ENCODE assay signal across 8 cellular contexts in the genomic region with DNA sequence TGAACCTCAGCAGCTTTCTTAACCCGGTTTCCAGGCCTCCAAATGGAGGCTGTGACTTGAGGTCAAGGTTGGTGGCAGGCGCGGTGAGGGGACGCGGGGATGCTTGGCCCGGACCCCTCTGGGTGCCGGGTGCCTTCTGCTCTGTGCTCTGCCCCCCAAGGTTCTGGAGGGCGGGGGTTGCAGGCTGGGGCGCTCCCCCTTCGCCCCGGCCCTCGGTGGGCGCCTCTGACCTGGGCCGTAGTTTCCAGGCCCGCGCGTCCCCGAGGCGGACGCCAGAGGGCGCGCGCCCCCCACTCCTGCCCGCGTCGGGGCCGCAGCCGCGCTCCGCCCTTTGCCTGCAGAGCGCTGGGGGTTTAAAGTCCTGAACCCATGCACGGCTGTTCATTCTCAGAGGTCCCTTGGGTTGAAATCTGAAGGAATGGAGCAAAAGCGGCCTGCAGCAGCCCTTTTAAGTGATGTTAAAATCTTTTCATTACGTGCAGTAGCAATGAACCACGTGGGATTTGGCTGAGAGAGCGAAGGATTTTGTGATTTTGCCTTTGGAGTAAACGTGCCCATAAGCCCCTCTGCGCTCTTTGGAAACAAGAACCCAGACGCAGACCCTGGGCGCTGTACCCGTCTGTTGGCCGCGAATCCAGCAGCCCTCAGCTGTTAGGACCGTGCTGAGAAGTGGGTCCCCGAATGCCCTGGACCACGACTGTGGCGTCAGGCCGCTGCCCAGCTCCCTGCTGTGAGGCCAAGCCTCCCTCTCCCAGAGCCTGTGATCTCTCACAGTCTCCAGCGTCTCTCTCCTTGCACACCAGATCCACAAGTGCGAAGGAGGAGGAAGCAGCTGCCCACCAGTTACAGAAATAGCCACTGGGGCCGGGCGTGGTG.
DNase-seq lines count a peak whose midpoint lies in the region; ATAC-seq, FAIRE-seq and TF ChIP-seq lines count a peak whose summit lies in the region.

No MANE protein-coding gene starts in this region.

- TF ChIP-seq EP300 in HepG2 (IDR thresholded peaks at IDR 0.05; ENCODE audit: low read depth in 2 of 2, low read length in 2 of 2) (no peak), HepG2 (CRISPR knock-in tag; IDR thresholded peaks at IDR 0.05; ENCODE audit: borderline replicate concordance) (no peak), transverse colon (IDR thresholded peaks at IDR 0.05; ENCODE audit: low read depth) (no peak)

- in situ Hi-C loops in HepG2 (cut with HindIII; ENCODE audit: extremely low pct_ligation_motif_present, low pct_unique_long_range_greater_than_20kb) (no loop called here), transverse colon (cut with MboI; ENCODE audit: low pct_ligation_motif_present in 1 of 4, low pct_unique_long_range_greater_than_20kb in 1 of 4, low sequenced_read_pairs in 3 of 4) (no loop called here)

- H3K9ac ChIP-seq in astrocyte (ENCODE audit: low read length) (no peak overlapping the region), HepG2 (ENCODE audit: insufficient read depth, low read depth, low read length) (no peak overlapping the region)

- no peak for ATAC-seq in CD4-positive, alpha-beta T cell (ENCODE audit: poor library complexity)
- ATAC-seq in GM18868 (IDR thresholded peaks at IDR 0.05; ENCODE audit: unreplicated experiment) (peak; percentile 85), HepG2 (peak; percentile 91)

- H3K9me3 ChIP-seq in CD4-positive, alpha-beta T cell (ENCODE audit: control insufficient read depth, low read length), result no peaks in the 10 kb centered on the region
- H3K9me3 ChIP-seq in astrocyte (ENCODE audit: insufficient read depth, low read depth, low read length), result no peaks in the 10 kb centered on the region
- H3K9me3 ChIP-seq in HepG2 (ENCODE audit: low read length), result no peaks in the 10 kb centered on the region
- no peaks in the 10 kb centered on the region for H3K9me3 ChIP-seq in transverse colon

- peaks cover 13% of the 10 kb centered on the region for H3K27me3 Mint-ChIP-seq in CD4-positive, alpha-beta T cell
- H3K27me3 Mint-ChIP-seq in astrocyte (ENCODE audit: low read depth, unreplicated experiment), result peaks cover 32% of the 10 kb centered on the region

- H3K4me1 ChIP-seq in astrocyte (ENCODE audit: insufficient read depth, low read length) (no peaks in the 10 kb centered on the region), HepG2 (ENCODE audit: insufficient read depth, low read length) (peaks cover 20% of the 10 kb centered on the region), transverse colon (peaks cover 0 to 6% (median 2%) of the 10 kb centered on the region in 4 donors)

- H3K79me2 ChIP-seq in astrocyte (ENCODE audit: insufficient read depth, low read length) (no peaks in the 10 kb centered on the region), HepG2 (ENCODE audit: insufficient read depth, low read length) (no peaks in the 10 kb centered on the region)

- no peaks in the 10 kb centered on the region for H3K27me3 ChIP-seq in CD4-positive, alpha-beta T cell (ENCODE audit: control insufficient read depth, insufficient read depth, low read length)
- no peaks in the 10 kb centered on the region for H3K27me3 ChIP-seq in astrocyte (ENCODE audit: insufficient read depth, low read length)
- H3K27me3 ChIP-seq in HepG2 (ENCODE audit: control insufficient read depth in 1 of 2, insufficient read depth in 2 of 2, low read length in 2 of 2), result no peaks in the 10 kb centered on the region
- peaks cover 16% of the 10 kb centered on the region for H3K27me3 ChIP-seq in transverse colon

- intact Hi-C loops in CD4-positive, alpha-beta T cell (cut with DNase I, micrococcal nuclease), result no loop called here
- intact Hi-C loops in HepG2 (cut with micrococcal nuclease; ENCODE audit: unreplicated experiment), result loop anchor here (1.0 to 10.0 kb wide), 3 partner anchors 130 to 300 kb away; no protein-coding TSS in a partner anchor
- intact Hi-C loops in transverse colon (cut with DNase I; ENCODE audit: low total_unique reads), result no loop called here

- H3K27ac Mint-ChIP-seq in CD4-positive, alpha-beta T cell, result no peak overlapping the region
- H3K27ac Mint-ChIP-seq in astrocyte (ENCODE audit: unreplicated experiment), result no peak overlapping the region

- TF ChIP-seq CTCF in CD4-positive, alpha-beta T cell (IDR thresholded peaks at IDR 0.05), result peak; percentile 52
- TF ChIP-seq CTCF in astrocyte (IDR thresholded peaks at IDR 0.05; ENCODE audit: insufficient read depth, low read depth, low read length) (peak; percentile 16), HepG2 (CRISPR knock-in tag; IDR thresholded peaks at IDR 0.05) (peak; percentile 85), transverse colon (IDR thresholded peaks at IDR 0.05) (peak; percentile 24 to 73 (median 59))

- no TSS peak for BruUV-seq in HepG2 (replicated peaks; lab: Mats Ljungman, UMichigan)

- TF ChIP-seq RAD21 in HepG2 (CRISPR knock-in tag; IDR thresholded peaks at IDR 0.05), result peak; percentile 99

- H3K4me1 Mint-ChIP-seq in CD4-positive, alpha-beta T cell (ENCODE audit: low read depth), result no peaks in the 10 kb centered on the region
- H3K4me1 Mint-ChIP-seq in astrocyte (ENCODE audit: low read depth, unreplicated experiment), result no peaks in the 10 kb centered on the region

- H3K4me2 ChIP-seq in astrocyte (ENCODE audit: low read length), result peak overlapping the region; percentile 39
- peak overlapping the region; percentile 46 for H3K4me2 ChIP-seq in HepG2 (ENCODE audit: low read depth, low read length)

- CTCF ChIA-PET in CD4-positive, alpha-beta T cell (lab: Charles Lee), result no interaction called here
- CTCF ChIA-PET in HepG2 (lab: Yijun Ruan, JAX; ENCODE audit: low intra/inter-chr PET ratio, low total read pairs), result interaction anchor here (1.1 to 1.3 kb wide), 3 partner anchors 30 to 228 kb away, joined by 3 to 6 read pairs (median 3); no protein-coding TSS in a partner anchor

- POLR2A ChIA-PET in CD4-positive, alpha-beta T cell (lab: Charles Lee), result no interaction called here
- POLR2A ChIA-PET in HepG2 (lab: Yijun Ruan, JAX), result no interaction called here

- 28% methylated on average over 33 of the region's 52 CpGs for WGBS in HepG2 (ENCODE audit: low lambda C conversion rate)
- WGBS in transverse colon (ENCODE audit: low coverage in 1 of 2), 2 donors, result 38% methylated on average over 51 of the region's 52 CpGs; no CpG with 5 or more reads in 1 of the 2 donors

- no peaks in the 10 kb centered on the region for H3K36me3 Mint-ChIP-seq in CD4-positive, alpha-beta T cell (ENCODE audit: low read depth)
- H3K36me3 Mint-ChIP-seq in astrocyte (ENCODE audit: low read depth, unreplicated experiment), result no peaks in the 10 kb centered on the region

- no peak overlapping the region for H3K4me3 Mint-ChIP-seq in CD4-positive, alpha-beta T cell
- no peak overlapping the region for H3K4me3 Mint-ChIP-seq in astrocyte (ENCODE audit: unreplicated experiment)

- no peak overlapping the region for H3K27ac ChIP-seq in CD4-positive, alpha-beta T cell (ENCODE audit: low read depth, low read length)
- H3K27ac ChIP-seq in astrocyte (ENCODE audit: low read depth, low read length), result no peak overlapping the region
- H3K27ac ChIP-seq in HepG2 (ENCODE audit: extremely low read length, insufficient read depth, low read length), result no peak overlapping the region
- H3K27ac ChIP-seq in transverse colon, result no peak overlapping the region

- no peak for FAIRE-seq in HTR-8/SVneo (lab: Jason Lieb, UNC)
- no peak for FAIRE-seq in astrocyte (lab: Jason Lieb, UNC)
- FAIRE-seq in HepG2 (lab: Jason Lieb, UNC), result no peak
- FAIRE-seq in H54 (lab: Jason Lieb, UNC), result no peak

- no peaks in the 10 kb centered on the region for H3K9me3 Mint-ChIP-seq in CD4-positive, alpha-beta T cell
- no peaks in the 10 kb centered on the region for H3K9me3 Mint-ChIP-seq in astrocyte (ENCODE audit: unreplicated experiment)

- no peak for TF ChIP-seq POLR2A in HepG2 (IDR thresholded peaks at IDR 0.05; ENCODE audit: insufficient read depth in 1 of 2, low read depth in 2 of 2, low read length in 2 of 2)
- TF ChIP-seq POLR2A in transverse colon (IDR thresholded peaks at IDR 0.05), result no peak
- no peak for TF ChIP-seq POLR2A in H54 (IDR thresholded peaks at IDR 0.05; ENCODE audit: low read depth, low read length)

- peak in 1 of 10 experiments; percentile 5 for DNase-seq in CD4-positive, alpha-beta T cell
- DNase-seq in HTR-8/SVneo (ENCODE audit: insufficient read length, low spot score), result peak; percentile 36
- no peak for DNase-seq in astrocyte (ENCODE audit: low read depth)
- DNase-seq in HepG2 (ENCODE audit: low spot score), result peak; percentile 21
- no peak for DNase-seq in transverse colon
- no peak for DNase-seq in hippocampal formation (lab: John Stamatoyannopoulos, UW)
- DNase-seq in H54 (ENCODE audit: insufficient read length, low spot score), result no peak

- H2AFZ ChIP-seq in astrocyte (ENCODE audit: low read depth, low read length), result peak overlapping the region; percentile 41
- no peak overlapping the region for H2AFZ ChIP-seq in HepG2 (ENCODE audit: low read length)

- H4K20me1 ChIP-seq in astrocyte (ENCODE audit: insufficient read depth, low read length), result no peaks in the 10 kb centered on the region
- H4K20me1 ChIP-seq in HepG2 (ENCODE audit: insufficient read depth, low read length), result no peaks in the 10 kb centered on the region

- no peak overlapping the region for H3K4me3 ChIP-seq in astrocyte (ENCODE audit: insufficient read depth, low read depth, low read length)
- no peak overlapping the region; a peak in 1 of 6 replicates for H3K4me3 ChIP-seq in HepG2 (replicated peaks in 1 of 3; ENCODE audit: insufficient read depth in 1 of 3, low read depth in 2 of 3, low read length in 3 of 3)
- H3K4me3 ChIP-seq in transverse colon, result no peak overlapping the region

- H3K36me3 ChIP-seq in astrocyte (ENCODE audit: insufficient read depth, low read length) (no peaks in the 10 kb centered on the region), HepG2 (replicated peaks in 1 of 2; ENCODE audit: control insufficient read depth in 1 of 2, insufficient read depth in 2 of 2, low read length in 2 of 2) (no peaks in the 10 kb centered on the region), transverse colon (no peaks in the 10 kb centered on the region)

TF ChIP-seq in HepG2, 621 proteins besides CTCF, POLR2A, EP300 and RAD21 (continues in another document):
- TF ChIP-seq SAFB2 (CRISPR knock-in tag; IDR thresholded peaks at IDR 0.05; ENCODE audit: borderline replicate concordance, low read depth) (0 out of 2 replicates have a peak, but pooled peaks have one; percentile 21), MXI1 (IDR thresholded peaks at IDR 0.05; ENCODE audit: borderline replicate concordance, low read depth, low read length) (no peak)
- TF ChIP-seq, protein P1, sequence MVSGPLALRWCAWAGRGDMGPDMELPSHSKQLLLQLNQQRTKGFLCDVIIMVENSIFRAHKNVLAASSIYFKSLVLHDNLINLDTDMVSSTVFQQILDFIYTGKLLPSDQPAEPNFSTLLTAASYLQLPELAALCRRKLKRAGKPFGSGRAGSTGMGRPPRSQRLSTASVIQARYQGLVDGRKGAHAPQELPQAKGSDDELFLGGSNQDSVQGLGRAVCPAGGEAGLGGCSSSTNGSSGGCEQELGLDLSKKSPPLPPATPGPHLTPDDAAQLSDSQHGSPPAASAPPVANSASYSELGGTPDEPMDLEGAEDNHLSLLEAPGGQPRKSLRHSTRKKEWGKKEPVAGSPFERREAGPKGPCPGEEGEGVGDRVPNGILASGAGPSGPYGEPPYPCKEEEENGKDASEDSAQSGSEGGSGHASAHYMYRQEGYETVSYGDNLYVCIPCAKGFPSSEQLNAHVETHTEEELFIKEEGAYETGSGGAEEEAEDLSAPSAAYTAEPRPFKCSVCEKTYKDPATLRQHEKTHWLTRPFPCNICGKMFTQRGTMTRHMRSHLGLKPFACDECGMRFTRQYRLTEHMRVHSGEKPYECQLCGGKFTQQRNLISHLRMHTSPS (CRISPR knock-in tag; IDR thresholded peaks at IDR 0.05; ENCODE audit: low read depth), result no peak

Comparison
In these comparisons a context has a peak if more than half of its experiments do, and no peak if none do; other contexts are left out.
1. DNase-seq: peak in HTR-8/SVneo (single experiment) and HepG2 (single experiment); none in astrocyte (single experiment), transverse colon (single experiment), hippocampal formation (0 of 2) and H54 (single experiment).
2. CTCF ChIP-seq: peak in every context shown above with its lines; median percentile 85 in HepG2; 59 in transverse colon; 52 in CD4-positive, alpha-beta T cell; 16 in astrocyte.